In the genomic region with DNA sequence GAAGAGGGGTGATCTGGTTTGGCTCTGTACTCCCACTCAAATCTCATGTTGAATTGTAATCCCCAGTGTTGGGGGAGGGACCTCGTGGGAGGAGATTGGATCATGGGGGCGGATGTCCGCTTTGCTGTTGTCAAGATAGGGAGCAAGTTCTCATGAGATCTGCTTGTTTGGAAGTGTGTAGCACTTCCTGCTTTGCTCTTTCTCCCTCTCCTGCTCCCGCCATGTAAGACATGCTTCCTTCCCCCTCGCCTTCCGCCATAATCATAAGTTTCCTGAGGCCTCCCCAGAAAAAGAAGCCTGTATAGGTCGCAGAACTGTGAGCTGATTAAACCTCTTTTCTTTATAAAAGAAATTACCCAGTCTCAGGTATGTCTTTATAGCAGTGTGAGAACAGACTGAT, we compare ENCODE assay signal across 1 cellular context.
TF ChIP-seq lines count a peak whose summit lies in the region.

No MANE protein-coding gene starts in this region.

TF ChIP-seq in K562, 482 proteins besides CTCF, POLR2A, EP300 and RAD21 (continued from another document and continues in another):
- TF ChIP-seq, protein P1, sequence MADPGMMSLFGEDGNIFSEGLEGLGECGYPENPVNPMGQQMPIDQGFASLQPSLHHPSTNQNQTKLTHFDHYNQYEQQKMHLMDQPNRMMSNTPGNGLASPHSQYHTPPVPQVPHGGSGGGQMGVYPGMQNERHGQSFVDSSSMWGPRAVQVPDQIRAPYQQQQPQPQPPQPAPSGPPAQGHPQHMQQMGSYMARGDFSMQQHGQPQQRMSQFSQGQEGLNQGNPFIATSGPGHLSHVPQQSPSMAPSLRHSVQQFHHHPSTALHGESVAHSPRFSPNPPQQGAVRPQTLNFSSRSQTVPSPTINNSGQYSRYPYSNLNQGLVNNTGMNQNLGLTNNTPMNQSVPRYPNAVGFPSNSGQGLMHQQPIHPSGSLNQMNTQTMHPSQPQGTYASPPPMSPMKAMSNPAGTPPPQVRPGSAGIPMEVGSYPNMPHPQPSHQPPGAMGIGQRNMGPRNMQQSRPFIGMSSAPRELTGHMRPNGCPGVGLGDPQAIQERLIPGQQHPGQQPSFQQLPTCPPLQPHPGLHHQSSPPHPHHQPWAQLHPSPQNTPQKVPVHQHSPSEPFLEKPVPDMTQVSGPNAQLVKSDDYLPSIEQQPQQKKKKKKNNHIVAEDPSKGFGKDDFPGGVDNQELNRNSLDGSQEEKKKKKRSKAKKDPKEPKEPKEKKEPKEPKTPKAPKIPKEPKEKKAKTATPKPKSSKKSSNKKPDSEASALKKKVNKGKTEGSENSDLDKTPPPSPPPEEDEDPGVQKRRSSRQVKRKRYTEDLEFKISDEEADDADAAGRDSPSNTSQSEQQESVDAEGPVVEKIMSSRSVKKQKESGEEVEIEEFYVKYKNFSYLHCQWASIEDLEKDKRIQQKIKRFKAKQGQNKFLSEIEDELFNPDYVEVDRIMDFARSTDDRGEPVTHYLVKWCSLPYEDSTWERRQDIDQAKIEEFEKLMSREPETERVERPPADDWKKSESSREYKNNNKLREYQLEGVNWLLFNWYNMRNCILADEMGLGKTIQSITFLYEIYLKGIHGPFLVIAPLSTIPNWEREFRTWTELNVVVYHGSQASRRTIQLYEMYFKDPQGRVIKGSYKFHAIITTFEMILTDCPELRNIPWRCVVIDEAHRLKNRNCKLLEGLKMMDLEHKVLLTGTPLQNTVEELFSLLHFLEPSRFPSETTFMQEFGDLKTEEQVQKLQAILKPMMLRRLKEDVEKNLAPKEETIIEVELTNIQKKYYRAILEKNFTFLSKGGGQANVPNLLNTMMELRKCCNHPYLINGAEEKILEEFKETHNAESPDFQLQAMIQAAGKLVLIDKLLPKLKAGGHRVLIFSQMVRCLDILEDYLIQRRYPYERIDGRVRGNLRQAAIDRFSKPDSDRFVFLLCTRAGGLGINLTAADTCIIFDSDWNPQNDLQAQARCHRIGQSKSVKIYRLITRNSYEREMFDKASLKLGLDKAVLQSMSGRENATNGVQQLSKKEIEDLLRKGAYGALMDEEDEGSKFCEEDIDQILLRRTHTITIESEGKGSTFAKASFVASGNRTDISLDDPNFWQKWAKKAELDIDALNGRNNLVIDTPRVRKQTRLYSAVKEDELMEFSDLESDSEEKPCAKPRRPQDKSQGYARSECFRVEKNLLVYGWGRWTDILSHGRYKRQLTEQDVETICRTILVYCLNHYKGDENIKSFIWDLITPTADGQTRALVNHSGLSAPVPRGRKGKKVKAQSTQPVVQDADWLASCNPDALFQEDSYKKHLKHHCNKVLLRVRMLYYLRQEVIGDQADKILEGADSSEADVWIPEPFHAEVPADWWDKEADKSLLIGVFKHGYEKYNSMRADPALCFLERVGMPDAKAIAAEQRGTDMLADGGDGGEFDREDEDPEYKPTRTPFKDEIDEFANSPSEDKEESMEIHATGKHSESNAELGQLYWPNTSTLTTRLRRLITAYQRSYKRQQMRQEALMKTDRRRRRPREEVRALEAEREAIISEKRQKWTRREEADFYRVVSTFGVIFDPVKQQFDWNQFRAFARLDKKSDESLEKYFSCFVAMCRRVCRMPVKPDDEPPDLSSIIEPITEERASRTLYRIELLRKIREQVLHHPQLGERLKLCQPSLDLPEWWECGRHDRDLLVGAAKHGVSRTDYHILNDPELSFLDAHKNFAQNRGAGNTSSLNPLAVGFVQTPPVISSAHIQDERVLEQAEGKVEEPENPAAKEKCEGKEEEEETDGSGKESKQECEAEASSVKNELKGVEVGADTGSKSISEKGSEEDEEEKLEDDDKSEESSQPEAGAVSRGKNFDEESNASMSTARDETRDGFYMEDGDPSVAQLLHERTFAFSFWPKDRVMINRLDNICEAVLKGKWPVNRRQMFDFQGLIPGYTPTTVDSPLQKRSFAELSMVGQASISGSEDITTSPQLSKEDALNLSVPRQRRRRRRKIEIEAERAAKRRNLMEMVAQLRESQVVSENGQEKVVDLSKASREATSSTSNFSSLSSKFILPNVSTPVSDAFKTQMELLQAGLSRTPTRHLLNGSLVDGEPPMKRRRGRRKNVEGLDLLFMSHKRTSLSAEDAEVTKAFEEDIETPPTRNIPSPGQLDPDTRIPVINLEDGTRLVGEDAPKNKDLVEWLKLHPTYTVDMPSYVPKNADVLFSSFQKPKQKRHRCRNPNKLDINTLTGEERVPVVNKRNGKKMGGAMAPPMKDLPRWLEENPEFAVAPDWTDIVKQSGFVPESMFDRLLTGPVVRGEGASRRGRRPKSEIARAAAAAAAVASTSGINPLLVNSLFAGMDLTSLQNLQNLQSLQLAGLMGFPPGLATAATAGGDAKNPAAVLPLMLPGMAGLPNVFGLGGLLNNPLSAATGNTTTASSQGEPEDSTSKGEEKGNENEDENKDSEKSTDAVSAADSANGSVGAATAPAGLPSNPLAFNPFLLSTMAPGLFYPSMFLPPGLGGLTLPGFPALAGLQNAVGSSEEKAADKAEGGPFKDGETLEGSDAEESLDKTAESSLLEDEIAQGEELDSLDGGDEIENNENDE (IDR thresholded peaks at IDR 0.05; ENCODE audit: low read depth, low read length): no peak
- TF ChIP-seq ZNF766 (CRISPR knock-in tag; conservative IDR thresholded peaks at IDR 0.05): peak; percentile 82; the same call in 1 of the 2 replicates
- no peak for TF ChIP-seq TSHZ1 (CRISPR knock-in tag; IDR thresholded peaks at IDR 0.05)
- no peak for TF ChIP-seq NUFIP1 (IDR thresholded peaks at IDR 0.05; ENCODE audit: partially characterized antibody)
- TF ChIP-seq ZNF644 (tag; IDR thresholded peaks at IDR 0.05; ENCODE audit: low read depth): peak; percentile 69
- TF ChIP-seq ZFP36 (IDR thresholded peaks at IDR 0.05; ENCODE audit: low read depth, low read length, partially characterized antibody): peak; percentile 8
- no peak for TF ChIP-seq ZC3H11A (IDR thresholded peaks at IDR 0.05; ENCODE audit: low read depth, low read length)
- no peak for TF ChIP-seq NBN (IDR thresholded peaks at IDR 0.05; ENCODE audit: low read depth)
- TF ChIP-seq, protein P2, sequence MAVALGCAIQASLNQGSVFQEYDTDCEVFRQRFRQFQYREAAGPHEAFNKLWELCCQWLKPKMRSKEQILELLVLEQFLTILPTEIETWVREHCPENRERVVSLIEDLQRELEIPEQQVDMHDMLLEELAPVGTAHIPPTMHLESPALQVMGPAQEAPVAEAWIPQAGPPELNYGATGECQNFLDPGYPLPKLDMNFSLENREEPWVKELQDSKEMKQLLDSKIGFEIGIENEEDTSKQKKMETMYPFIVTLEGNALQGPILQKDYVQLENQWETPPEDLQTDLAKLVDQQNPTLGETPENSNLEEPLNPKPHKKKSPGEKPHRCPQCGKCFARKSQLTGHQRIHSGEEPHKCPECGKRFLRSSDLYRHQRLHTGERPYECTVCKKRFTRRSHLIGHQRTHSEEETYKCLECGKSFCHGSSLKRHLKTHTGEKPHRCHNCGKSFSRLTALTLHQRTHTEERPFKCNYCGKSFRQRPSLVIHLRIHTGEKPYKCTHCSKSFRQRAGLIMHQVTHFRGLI (CRISPR knock-in tag; IDR thresholded peaks at IDR 0.05): 0 out of 2 replicates have a peak, but pooled peaks have one; percentile 33
- TF ChIP-seq PHF8 (IDR thresholded peaks at IDR 0.05; ENCODE audit: borderline replicate concordance, low read length): peak; percentile 17; the same call in 1 of the 2 replicates
- TF ChIP-seq RFX1 (IDR thresholded peaks at IDR 0.05): no peak
- TF ChIP-seq E2F3 (CRISPR knock-in tag; IDR thresholded peaks at IDR 0.05): peak; percentile 32; the same call in 1 of the 2 replicates
- TF ChIP-seq ZNF12 (CRISPR knock-in tag; IDR thresholded peaks at IDR 0.05): no peak
- TF ChIP-seq, protein P3, sequence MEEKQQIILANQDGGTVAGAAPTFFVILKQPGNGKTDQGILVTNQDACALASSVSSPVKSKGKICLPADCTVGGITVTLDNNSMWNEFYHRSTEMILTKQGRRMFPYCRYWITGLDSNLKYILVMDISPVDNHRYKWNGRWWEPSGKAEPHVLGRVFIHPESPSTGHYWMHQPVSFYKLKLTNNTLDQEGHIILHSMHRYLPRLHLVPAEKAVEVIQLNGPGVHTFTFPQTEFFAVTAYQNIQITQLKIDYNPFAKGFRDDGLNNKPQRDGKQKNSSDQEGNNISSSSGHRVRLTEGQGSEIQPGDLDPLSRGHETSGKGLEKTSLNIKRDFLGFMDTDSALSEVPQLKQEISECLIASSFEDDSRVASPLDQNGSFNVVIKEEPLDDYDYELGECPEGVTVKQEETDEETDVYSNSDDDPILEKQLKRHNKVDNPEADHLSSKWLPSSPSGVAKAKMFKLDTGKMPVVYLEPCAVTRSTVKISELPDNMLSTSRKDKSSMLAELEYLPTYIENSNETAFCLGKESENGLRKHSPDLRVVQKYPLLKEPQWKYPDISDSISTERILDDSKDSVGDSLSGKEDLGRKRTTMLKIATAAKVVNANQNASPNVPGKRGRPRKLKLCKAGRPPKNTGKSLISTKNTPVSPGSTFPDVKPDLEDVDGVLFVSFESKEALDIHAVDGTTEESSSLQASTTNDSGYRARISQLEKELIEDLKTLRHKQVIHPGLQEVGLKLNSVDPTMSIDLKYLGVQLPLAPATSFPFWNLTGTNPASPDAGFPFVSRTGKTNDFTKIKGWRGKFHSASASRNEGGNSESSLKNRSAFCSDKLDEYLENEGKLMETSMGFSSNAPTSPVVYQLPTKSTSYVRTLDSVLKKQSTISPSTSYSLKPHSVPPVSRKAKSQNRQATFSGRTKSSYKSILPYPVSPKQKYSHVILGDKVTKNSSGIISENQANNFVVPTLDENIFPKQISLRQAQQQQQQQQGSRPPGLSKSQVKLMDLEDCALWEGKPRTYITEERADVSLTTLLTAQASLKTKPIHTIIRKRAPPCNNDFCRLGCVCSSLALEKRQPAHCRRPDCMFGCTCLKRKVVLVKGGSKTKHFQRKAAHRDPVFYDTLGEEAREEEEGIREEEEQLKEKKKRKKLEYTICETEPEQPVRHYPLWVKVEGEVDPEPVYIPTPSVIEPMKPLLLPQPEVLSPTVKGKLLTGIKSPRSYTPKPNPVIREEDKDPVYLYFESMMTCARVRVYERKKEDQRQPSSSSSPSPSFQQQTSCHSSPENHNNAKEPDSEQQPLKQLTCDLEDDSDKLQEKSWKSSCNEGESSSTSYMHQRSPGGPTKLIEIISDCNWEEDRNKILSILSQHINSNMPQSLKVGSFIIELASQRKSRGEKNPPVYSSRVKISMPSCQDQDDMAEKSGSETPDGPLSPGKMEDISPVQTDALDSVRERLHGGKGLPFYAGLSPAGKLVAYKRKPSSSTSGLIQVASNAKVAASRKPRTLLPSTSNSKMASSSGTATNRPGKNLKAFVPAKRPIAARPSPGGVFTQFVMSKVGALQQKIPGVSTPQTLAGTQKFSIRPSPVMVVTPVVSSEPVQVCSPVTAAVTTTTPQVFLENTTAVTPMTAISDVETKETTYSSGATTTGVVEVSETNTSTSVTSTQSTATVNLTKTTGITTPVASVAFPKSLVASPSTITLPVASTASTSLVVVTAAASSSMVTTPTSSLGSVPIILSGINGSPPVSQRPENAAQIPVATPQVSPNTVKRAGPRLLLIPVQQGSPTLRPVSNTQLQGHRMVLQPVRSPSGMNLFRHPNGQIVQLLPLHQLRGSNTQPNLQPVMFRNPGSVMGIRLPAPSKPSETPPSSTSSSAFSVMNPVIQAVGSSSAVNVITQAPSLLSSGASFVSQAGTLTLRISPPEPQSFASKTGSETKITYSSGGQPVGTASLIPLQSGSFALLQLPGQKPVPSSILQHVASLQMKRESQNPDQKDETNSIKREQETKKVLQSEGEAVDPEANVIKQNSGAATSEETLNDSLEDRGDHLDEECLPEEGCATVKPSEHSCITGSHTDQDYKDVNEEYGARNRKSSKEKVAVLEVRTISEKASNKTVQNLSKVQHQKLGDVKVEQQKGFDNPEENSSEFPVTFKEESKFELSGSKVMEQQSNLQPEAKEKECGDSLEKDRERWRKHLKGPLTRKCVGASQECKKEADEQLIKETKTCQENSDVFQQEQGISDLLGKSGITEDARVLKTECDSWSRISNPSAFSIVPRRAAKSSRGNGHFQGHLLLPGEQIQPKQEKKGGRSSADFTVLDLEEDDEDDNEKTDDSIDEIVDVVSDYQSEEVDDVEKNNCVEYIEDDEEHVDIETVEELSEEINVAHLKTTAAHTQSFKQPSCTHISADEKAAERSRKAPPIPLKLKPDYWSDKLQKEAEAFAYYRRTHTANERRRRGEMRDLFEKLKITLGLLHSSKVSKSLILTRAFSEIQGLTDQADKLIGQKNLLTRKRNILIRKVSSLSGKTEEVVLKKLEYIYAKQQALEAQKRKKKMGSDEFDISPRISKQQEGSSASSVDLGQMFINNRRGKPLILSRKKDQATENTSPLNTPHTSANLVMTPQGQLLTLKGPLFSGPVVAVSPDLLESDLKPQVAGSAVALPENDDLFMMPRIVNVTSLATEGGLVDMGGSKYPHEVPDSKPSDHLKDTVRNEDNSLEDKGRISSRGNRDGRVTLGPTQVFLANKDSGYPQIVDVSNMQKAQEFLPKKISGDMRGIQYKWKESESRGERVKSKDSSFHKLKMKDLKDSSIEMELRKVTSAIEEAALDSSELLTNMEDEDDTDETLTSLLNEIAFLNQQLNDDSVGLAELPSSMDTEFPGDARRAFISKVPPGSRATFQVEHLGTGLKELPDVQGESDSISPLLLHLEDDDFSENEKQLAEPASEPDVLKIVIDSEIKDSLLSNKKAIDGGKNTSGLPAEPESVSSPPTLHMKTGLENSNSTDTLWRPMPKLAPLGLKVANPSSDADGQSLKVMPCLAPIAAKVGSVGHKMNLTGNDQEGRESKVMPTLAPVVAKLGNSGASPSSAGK (IDR thresholded peaks at IDR 0.05): peak; percentile 58
- no peak for TF ChIP-seq PRMT5 (CRISPR knock-in tag; IDR thresholded peaks at IDR 0.05)
- 0 out of 2 replicates have a peak, but pooled peaks have one; percentile 41 for TF ChIP-seq SMAD3 (CRISPR knock-in tag; conservative IDR thresholded peaks at IDR 0.05)
- TF ChIP-seq ELF2 (CRISPR knock-in tag; IDR thresholded peaks at IDR 0.05): peak; percentile 70; the same call in 1 of the 2 replicates
